In genomic region chr3:43752908-43753307, GRCh38 we compare ENCODE assay signal across 23 cellular contexts.
"Had no signal": no experiment of that assay in that cellular context is flagged by ENCODE, and none has a peak within 500 bp of the region (broad histone marks: within the 10 kb centered on the region; RNA-seq: fewer than 3 reads in every experiment).

No MANE protein-coding gene starts in this region.

- DNase-seq: activated B cell treated with CpG ODN at 0.5 μM for 24 hours; activated CD4-positive, alpha-beta memory T cell treated with anti-CD3 and anti-CD28 coated beads for 36 hours; activated CD4-positive, alpha-beta T cell treated with anti-CD3 and anti-CD28 coated beads for 4 hours; activated naive CD4-positive, alpha-beta T cell treated with anti-CD3 and anti-CD28 coated beads for 36 hours; activated naive CD8-positive, alpha-beta T cell treated with anti-CD3 and anti-CD28 coated beads, Interleukin-2, amount 50 U/mL, for 24 hours; anterior cingulate cortex; central memory CD4-positive, alpha-beta T cell; colonic mucosa; endodermal cell; erythroblast; heart right ventricle; kidney glomerular epithelial cell; mesenchymal stem cell; natural killer cell; pancreas; right lobe of liver; stimulated activated CD4-positive, alpha-beta T cell treated with anti-CD3 and anti-CD28 coated beads, Interleukin-4, amount 100 ng/mL, for 4 hours; testis; upper lobe of left lung had no signal

- H3K4me1 ChIP-seq: colonic mucosa, gastroesophageal sphincter, pancreas, right lobe of liver, testis had no signal

- H3K36me3 Mint-ChIP-seq: activated CD4-positive, alpha-beta memory T cell treated with anti-CD3 and anti-CD28 coated beads for 36 hours; brain; natural killer cell; stimulated activated memory B cell treated with anti-CD40 and anti-IgM and Interleukin-4, amounts not matched to agents 10 μg/mL and 1 μg/mL and 100 μg/mL, for 72 hours had no signal

- H3K27ac Mint-ChIP-seq: activated B cell treated with CpG ODN at 0.5 μM for 24 hours; activated CD4-positive, alpha-beta memory T cell treated with anti-CD3 and anti-CD28 coated beads for 36 hours; activated naive CD4-positive, alpha-beta T cell treated with anti-CD3 and anti-CD28 coated beads for 36 hours; activated naive CD8-positive, alpha-beta T cell treated with anti-CD3 and anti-CD28 coated beads, Interleukin-2, amount 50 U/mL, for 24 hours; activated T-helper 17 cell treated with anti-CD3 and anti-CD28 coated beads, Interleukin-2, amount 50 U/mL, for 72 hours; brain; endodermal cell; natural killer cell; stimulated activated memory B cell treated with anti-CD40 and anti-IgM and Interleukin-4, amounts not matched to agents 10 μg/mL and 1 μg/mL and 100 μg/mL, for 72 hours had no signal

- H3K4me3 Mint-ChIP-seq: activated B cell treated with CpG ODN at 0.5 μM for 24 hours; activated CD4-positive, alpha-beta memory T cell treated with anti-CD3 and anti-CD28 coated beads for 36 hours; activated naive CD4-positive, alpha-beta T cell treated with anti-CD3 and anti-CD28 coated beads for 36 hours; activated naive CD8-positive, alpha-beta T cell treated with anti-CD3 and anti-CD28 coated beads, Interleukin-2, amount 50 U/mL, for 24 hours; activated T-helper 17 cell treated with anti-CD3 and anti-CD28 coated beads, Interleukin-2, amount 50 U/mL, for 72 hours; brain; endodermal cell; natural killer cell; stimulated activated memory B cell treated with anti-CD40 and anti-IgM and Interleukin-4, amounts not matched to agents 10 μg/mL and 1 μg/mL and 100 μg/mL, for 72 hours had no signal

- H3K9me3 Mint-ChIP-seq: activated B cell treated with CpG ODN at 0.5 μM for 24 hours; activated CD4-positive, alpha-beta memory T cell treated with anti-CD3 and anti-CD28 coated beads for 36 hours; activated naive CD4-positive, alpha-beta T cell treated with anti-CD3 and anti-CD28 coated beads for 36 hours; activated naive CD8-positive, alpha-beta T cell treated with anti-CD3 and anti-CD28 coated beads, Interleukin-2, amount 50 U/mL, for 24 hours; endodermal cell; natural killer cell; stimulated activated memory B cell treated with anti-CD40 and anti-IgM and Interleukin-4, amounts not matched to agents 10 μg/mL and 1 μg/mL and 100 μg/mL, for 72 hours had no signal

- H3K27me3 Mint-ChIP-seq: activated CD4-positive, alpha-beta memory T cell treated with anti-CD3 and anti-CD28 coated beads for 36 hours; activated T-helper 17 cell treated with anti-CD3 and anti-CD28 coated beads, Interleukin-2, amount 50 U/mL, for 72 hours had no signal

- ATAC-seq: activated naive CD8-positive, alpha-beta T cell treated with anti-CD3 and anti-CD28 coated beads, Interleukin-2, amount 50 U/mL, for 24 hours; activated T-helper 17 cell treated with anti-CD3 and anti-CD28 coated beads, Interleukin-2, amount 50 U/mL, for 72 hours; gastroesophageal sphincter; natural killer cell; stimulated activated memory B cell treated with anti-CD40 and anti-IgM and Interleukin-4, amounts not matched to agents 10 μg/mL and 1 μg/mL and 100 μg/mL, for 72 hours had no signal

- H3K27ac ChIP-seq: colonic mucosa, gastroesophageal sphincter, heart right ventricle, pancreas, right lobe of liver, testis, upper lobe of left lung had no signal

- H3K4me1 Mint-ChIP-seq: activated B cell treated with CpG ODN at 0.5 μM for 24 hours, natural killer cell had no signal

- H3K36me3 ChIP-seq: colonic mucosa, gastroesophageal sphincter, heart right ventricle, pancreas, right lobe of liver, upper lobe of left lung had no signal

- H3K27me3 ChIP-seq: colonic mucosa, heart right ventricle, pancreas, right lobe of liver, testis, upper lobe of left lung had no signal

- H3K9me3 ChIP-seq: colonic mucosa, gastroesophageal sphincter, heart right ventricle, pancreas, right lobe of liver, testis, upper lobe of left lung had no signal

- H3K4me3 ChIP-seq: colonic mucosa, gastroesophageal sphincter, heart right ventricle, pancreas, right lobe of liver, testis, upper lobe of left lung had no signal
